In genomic region chr2:151297882-151298281, GRCh38 we compare ENCODE assay signal across 9 cellular contexts. TPM values are rescaled to one million over a fixed set of nuclear protein-coding genes. Genes with fewer than 3 reads are reported as not detected.
DNase-seq lines count a peak whose midpoint lies in the region; ATAC-seq and TF ChIP-seq lines count a peak whose summit lies in the region.
"Had no signal": no experiment of that assay in that cellular context is flagged by ENCODE, and none has a peak within 500 bp of the region (broad histone marks: within the 10 kb centered on the region; RNA-seq: fewer than 3 reads in every experiment).

No MANE protein-coding gene starts in this region.

- H2BK12ac ChIP-seq in trophoblast cell (ENCODE audit: low read length), result no peak overlapping the region

- H3K4me1 ChIP-seq in right lobe of liver (no peaks in the 10 kb centered on the region), trophoblast cell (ENCODE audit: control insufficient read depth in 1 of 2, insufficient read depth in 2 of 2, low read length in 2 of 2) (peaks cover 0 to 3% of the 10 kb centered on the region in 2 experiments)

- no peak overlapping the region for H3K4me2 ChIP-seq in trophoblast cell (ENCODE audit: low read length)

- no peak overlapping the region for H2BK120ac ChIP-seq in trophoblast cell (ENCODE audit: insufficient read depth, low read length, poor library complexity)

- H3K79me2 ChIP-seq in trophoblast cell (ENCODE audit: control insufficient read depth, insufficient read depth, low read length, poor library complexity), result no peaks in the 10 kb centered on the region

- no peak overlapping the region for H4K91ac ChIP-seq in trophoblast cell (ENCODE audit: low read depth, low read length)

- TF ChIP-seq POLR2A in right lobe of liver (IDR thresholded peaks at IDR 0.05), result no peak

- no peak overlapping the region for H2BK5ac ChIP-seq in trophoblast cell (ENCODE audit: low read depth, low read length, poor library complexity)

- H3K9me3 ChIP-seq in right lobe of liver (no peaks in the 10 kb centered on the region), trophoblast cell (ENCODE audit: insufficient read depth, low read depth, low read length) (no peaks in the 10 kb centered on the region)

- H3K4me3 ChIP-seq in right lobe of liver, result no peak overlapping the region
- H3K4me3 ChIP-seq in trophoblast cell (ENCODE audit: low read depth, low read length), result no peak overlapping the region

- no peak overlapping the region for H3K9ac ChIP-seq in trophoblast cell (ENCODE audit: low read length)

- H3K27me3 ChIP-seq in right lobe of liver (no peaks in the 10 kb centered on the region), trophoblast cell (ENCODE audit: insufficient read depth, low read length) (no peaks in the 10 kb centered on the region)

- H4K12ac ChIP-seq in trophoblast cell (ENCODE audit: low read depth, low read length), result no peak overlapping the region

- H3K36me3 ChIP-seq in right lobe of liver (no peaks in the 10 kb centered on the region), trophoblast cell (ENCODE audit: control insufficient read depth in 1 of 2, insufficient read depth in 2 of 2, low read length in 2 of 2) (no peaks in the 10 kb centered on the region)

- H3K79me1 ChIP-seq in trophoblast cell (ENCODE audit: low read length), result no peaks in the 10 kb centered on the region

- DNase-seq in KBM-7, result peak; percentile 87
- DNase-seq in right lobe of liver, result no peak
- DNase-seq in trophoblast cell, result no peak
- no peak for DNase-seq in NCI-H1694 treated with DMSO at 0.1 percent for 48 hours (lab: John Stamatoyannopoulos, UW)
- no peak for DNase-seq in epidermal melanocyte (ENCODE audit: insufficient read length, low spot score)
- DNase-seq: cerebellar nuclear complex had no signal

- intact Hi-C loops in right lobe of liver (cut with DNase I), result no loop called here

- 33% methylated on average over 1 of the region's 1 CpG for WGBS in right lobe of liver (ENCODE audit: insufficient coverage, low coverage, low lambda C conversion rate, missing lambda C conversion rate)
- no CpG with 5 or more reads among the region's 1 CpG for WGBS in trophoblast cell (ENCODE audit: extremely low coverage, insufficient coverage, insufficient read length)

- TF ChIP-seq CTCF in right lobe of liver (IDR thresholded peaks at IDR 0.05), result no peak

- no peak overlapping the region for H2AFZ ChIP-seq in trophoblast cell (ENCODE audit: insufficient read depth, low read length, poor library complexity)

- H3K27ac ChIP-seq in right lobe of liver (peak overlapping the region in 1 of 3 donors; percentile 29), trophoblast cell (ENCODE audit: low read depth, low read length) (no peak overlapping the region)

- H3K18ac ChIP-seq in trophoblast cell (ENCODE audit: low read length), result no peak overlapping the region

- no peak overlapping the region for H2AK5ac ChIP-seq in trophoblast cell (ENCODE audit: low read length)

- ATAC-seq in GM18520 (IDR thresholded peaks at IDR 0.05; ENCODE audit: unreplicated experiment) (peak; percentile 72), GM21825 (IDR thresholded peaks at IDR 0.05; ENCODE audit: unreplicated experiment) (peak; percentile 97), right lobe of liver (peak in 3 of 4 donors; percentile 38 to 58 (median 52)), HG02798 (IDR thresholded peaks at IDR 0.05; ENCODE audit: poor library complexity, unreplicated experiment) (no peak)

- H3K14ac ChIP-seq in trophoblast cell (ENCODE audit: low read length), result no peak overlapping the region

- no peak overlapping the region for H4K8ac ChIP-seq in trophoblast cell (ENCODE audit: low read depth, low read length)

- no peak overlapping the region for H3K23ac ChIP-seq in trophoblast cell (ENCODE audit: low read length)

- no peak overlapping the region for H3K4ac ChIP-seq in trophoblast cell (ENCODE audit: low read depth, low read length)

- in situ Hi-C loops in KBM-7 (cut with MboI; ENCODE audit: low pct_unique_long_range_greater_than_20kb, low sequenced_read_pairs), result no loop called here

RNA-seq across cellular contexts. Expression of gene NMI, which starts 8.4 kb away (rescaled TPM):
- total RNA-seq in right lobe of liver, result 10 to 100 TPM in 3 of 6 experiments, 1 to 10 TPM in 3; 7.2 to 14.2 (median 10.2) TPM
- 3.6 and 4.0 TPM in 2 replicates for polyA plus RNA-seq in trophoblast cell (2013)

RNA-seq across cellular contexts. Expression of gene RBM43, which starts 36.2 kb away (rescaled TPM):
- 1 to 10 TPM; 2.2 to 4.2 (median 3.3) TPM for total RNA-seq in right lobe of liver
- 0.83 and 1.0 TPM in 2 replicates for polyA plus RNA-seq in trophoblast cell (2013)

RNA-seq across cellular contexts. Expression of gene TNFAIP6, which starts 59.5 kb away (rescaled TPM):
- total RNA-seq in right lobe of liver, result under 1 TPM in 2 of 6 experiments, not detected in 4; 0.15 to 0.31 TPM
- 0.85 and 0.90 TPM in 2 replicates for polyA plus RNA-seq in trophoblast cell (2013)
